21 cellular contexts compared by ENCODE assay signal in genomic region chr9:112601646-112602045, GRCh38.
DNase-seq lines count a peak whose midpoint lies in the region; ATAC-seq and TF ChIP-seq lines count a peak whose summit lies in the region.
"Had no signal": no experiment of that assay in that cellular context is flagged by ENCODE, and none has a peak within 500 bp of the region (broad histone marks: within the 10 kb centered on the region; RNA-seq: fewer than 3 reads in every experiment).

No MANE protein-coding gene starts in this region.

- H3K4me1 ChIP-seq in adipocyte (ENCODE audit: control insufficient read depth, insufficient read depth, low read length) (no peaks in the 10 kb centered on the region), skeletal muscle satellite cell (ENCODE audit: control insufficient read depth, insufficient read depth, low read length) (peaks cover 10% of the 10 kb centered on the region)
- H3K4me1 ChIP-seq: right atrium auricular region, SJSA1 had no signal

- H3K4me3 ChIP-seq in adipocyte (ENCODE audit: low read length) (no peak overlapping the region), fibroblast of pulmonary artery (replicated peaks; ENCODE audit: low read depth, low read length) (no peak overlapping the region), skeletal muscle satellite cell (ENCODE audit: low read length) (no peak overlapping the region)
- H3K4me3 ChIP-seq: right atrium auricular region, SJSA1, tibial artery had no signal

- H3K4me3 Mint-ChIP-seq in activated naive CD4-positive, alpha-beta T cell treated with anti-CD3 and anti-CD28 coated beads for 36 hours = no peak overlapping the region
- no peak overlapping the region for H3K4me3 Mint-ChIP-seq in nephron progenitor cell
- H3K4me3 Mint-ChIP-seq: activated naive CD8-positive, alpha-beta T cell treated with anti-CD3 and anti-CD28 coated beads, Interleukin-2, amount 10 ng/mL, durations not matched to agents 7 days and 5 days; activated T-helper 1 cell treated with anti-CD3 and anti-CD28 coated beads, Interleukin-12 subunit alpha, Interleukin-12 subunit beta, Interleukin-2, Interleukin-4 antibody, amounts not matched to agents 30 ng/mL and 10 ng/mL and 1 ng/mL, durations not matched to agents 14 hours and 24 hours and 36 hours; CD14-positive monocyte; endodermal cell had no signal

- H3K4me1 Mint-ChIP-seq in activated naive CD4-positive, alpha-beta T cell treated with anti-CD3 and anti-CD28 coated beads for 36 hours (ENCODE audit: low read depth) = peaks cover 16% of the 10 kb centered on the region
- H3K4me1 Mint-ChIP-seq in nephron progenitor cell = peaks cover 11% of the 10 kb centered on the region
- H3K4me1 Mint-ChIP-seq: CD14-positive monocyte had no signal

- TF ChIP-seq CTCF in fibroblast of pulmonary artery (IDR thresholded peaks at IDR 0.05; ENCODE audit: low read length, missing control alignments) (no peak), nephron progenitor cell (IDR thresholded peaks at IDR 0.05) (no peak)

- H3K27me3 ChIP-seq in adipocyte (replicated peaks; ENCODE audit: control insufficient read depth, insufficient read depth, low read length) = no peaks in the 10 kb centered on the region
- H3K27me3 ChIP-seq in skeletal muscle satellite cell (ENCODE audit: control insufficient read depth, insufficient read depth, low read length) = no peaks in the 10 kb centered on the region
- H3K27me3 ChIP-seq: right atrium auricular region, SJSA1, tibial artery had no signal

- H3K36me3 ChIP-seq in adipocyte (ENCODE audit: control insufficient read depth, insufficient read depth, low read length, severe bottlenecking) (no peaks in the 10 kb centered on the region), skeletal muscle satellite cell (ENCODE audit: insufficient read depth, low read length) (no peaks in the 10 kb centered on the region)
- H3K36me3 ChIP-seq: right atrium auricular region, SJSA1, tibial artery had no signal

- H3K27me3 Mint-ChIP-seq in activated naive CD4-positive, alpha-beta T cell treated with anti-CD3 and anti-CD28 coated beads for 36 hours (ENCODE audit: low read depth) = no peaks in the 10 kb centered on the region
- H3K27me3 Mint-ChIP-seq in nephron progenitor cell (ENCODE audit: low read depth, poor library complexity) = no peaks in the 10 kb centered on the region
- H3K27me3 Mint-ChIP-seq: activated naive CD8-positive, alpha-beta T cell treated with anti-CD3 and anti-CD28 coated beads, Interleukin-2, amount 10 ng/mL, durations not matched to agents 7 days and 5 days had no signal

- no peaks in the 10 kb centered on the region for H3K36me3 Mint-ChIP-seq in activated naive CD4-positive, alpha-beta T cell treated with anti-CD3 and anti-CD28 coated beads for 36 hours (ENCODE audit: low read depth)
- H3K36me3 Mint-ChIP-seq in nephron progenitor cell (ENCODE audit: low read depth) = no peaks in the 10 kb centered on the region

- ATAC-seq in sciatic nerve = no peak
- ATAC-seq: left lobe of liver had no signal

- DNase-seq in HCEC 1CT (peak; percentile 32), adipocyte (ENCODE audit: low read depth) (peak; percentile 55), fibroblast of pulmonary artery (ENCODE audit: low read depth) (peak; percentile 17), sciatic nerve (ENCODE audit: low spot score) (no peak), nephron progenitor cell (no peak)
- no peak for DNase-seq in activated CD4-positive, alpha-beta T cell treated with anti-CD3 and anti-CD28 coated beads, Interleukin-2, amount 50 U/mL, for 4 hours
- DNase-seq in activated naive CD4-positive, alpha-beta T cell treated with anti-CD3 and anti-CD28 coated beads for 36 hours = no peak
- DNase-seq: activated naive CD8-positive, alpha-beta T cell treated with anti-CD3 and anti-CD28 coated beads, Interleukin-2, amount 10 ng/mL, durations not matched to agents 7 days and 5 days; endodermal cell; GOT3; NCI-H1930; NCI-H446 treated with DMSO at 0.1 percent for 48 hours; stimulated activated naive CD4-positive, alpha-beta T cell; T1000; tibial artery had no signal

- H3K9ac ChIP-seq in adipocyte (ENCODE audit: low read length) (no peak overlapping the region), skeletal muscle satellite cell (ENCODE audit: low read depth, low read length) (no peak overlapping the region)

- H3K9me3 ChIP-seq in adipocyte (ENCODE audit: control insufficient read depth, low read length) (no peaks in the 10 kb centered on the region), skeletal muscle satellite cell (replicated peaks; ENCODE audit: low read length) (no peaks in the 10 kb centered on the region)
- H3K9me3 ChIP-seq: right atrium auricular region, SJSA1, tibial artery had no signal

- H3K9me3 Mint-ChIP-seq in activated naive CD4-positive, alpha-beta T cell treated with anti-CD3 and anti-CD28 coated beads for 36 hours = no peaks in the 10 kb centered on the region
- no peaks in the 10 kb centered on the region for H3K9me3 Mint-ChIP-seq in nephron progenitor cell
- H3K9me3 Mint-ChIP-seq: activated naive CD8-positive, alpha-beta T cell treated with anti-CD3 and anti-CD28 coated beads, Interleukin-2, amount 10 ng/mL, durations not matched to agents 7 days and 5 days; activated T-helper 1 cell treated with anti-CD3 and anti-CD28 coated beads, Interleukin-12 subunit alpha, Interleukin-12 subunit beta, Interleukin-2, Interleukin-4 antibody, amounts not matched to agents 30 ng/mL and 10 ng/mL and 1 ng/mL, durations not matched to agents 14 hours and 24 hours and 36 hours; CD14-positive monocyte; endodermal cell had no signal

- CTCF ChIA-PET in activated naive CD4-positive, alpha-beta T cell treated with anti-CD3 and anti-CD28 coated beads for 36 hours (lab: Charles Lee) = interaction anchor here (0.6 kb wide), 1 partner anchor 152 kb away, joined by 4 read pairs; no protein-coding TSS in a partner anchor

- no peak overlapping the region for H3K27ac Mint-ChIP-seq in activated naive CD4-positive, alpha-beta T cell treated with anti-CD3 and anti-CD28 coated beads for 36 hours
- no peak overlapping the region for H3K27ac Mint-ChIP-seq in nephron progenitor cell
- H3K27ac Mint-ChIP-seq: activated naive CD8-positive, alpha-beta T cell treated with anti-CD3 and anti-CD28 coated beads, Interleukin-2, amount 10 ng/mL, durations not matched to agents 7 days and 5 days; activated T-helper 1 cell treated with anti-CD3 and anti-CD28 coated beads, Interleukin-12 subunit alpha, Interleukin-12 subunit beta, Interleukin-2, Interleukin-4 antibody, amounts not matched to agents 30 ng/mL and 10 ng/mL and 1 ng/mL, durations not matched to agents 14 hours and 24 hours and 36 hours; CD14-positive monocyte; endodermal cell had no signal

- H3K4me2 ChIP-seq in skeletal muscle satellite cell (ENCODE audit: low read length) = peak overlapping the region; percentile 24

- intact Hi-C loops in activated naive CD4-positive, alpha-beta T cell treated with anti-CD3 and anti-CD28 coated beads for 36 hours (cut with micrococcal nuclease) = no loop called here
- intact Hi-C loops in sciatic nerve (cut with DNase I) = no loop called here

Comparison
In these comparisons a context has a peak if more than half of its experiments do, and no peak if none do; other contexts are left out.
1. DNase-seq: peak in HCEC 1CT (single experiment), adipocyte (single experiment) and fibroblast of pulmonary artery (single experiment); none in activated CD4-positive, alpha-beta T cell treated with anti-CD3 and anti-CD28 coated beads, Interleukin-2, amount 50 U/mL, for 4 hours (0 of 2), activated naive CD4-positive, alpha-beta T cell treated with anti-CD3 and anti-CD28 coated beads for 36 hours (single experiment), sciatic nerve (single experiment) and nephron progenitor cell (single experiment).